In the genomic region with DNA sequence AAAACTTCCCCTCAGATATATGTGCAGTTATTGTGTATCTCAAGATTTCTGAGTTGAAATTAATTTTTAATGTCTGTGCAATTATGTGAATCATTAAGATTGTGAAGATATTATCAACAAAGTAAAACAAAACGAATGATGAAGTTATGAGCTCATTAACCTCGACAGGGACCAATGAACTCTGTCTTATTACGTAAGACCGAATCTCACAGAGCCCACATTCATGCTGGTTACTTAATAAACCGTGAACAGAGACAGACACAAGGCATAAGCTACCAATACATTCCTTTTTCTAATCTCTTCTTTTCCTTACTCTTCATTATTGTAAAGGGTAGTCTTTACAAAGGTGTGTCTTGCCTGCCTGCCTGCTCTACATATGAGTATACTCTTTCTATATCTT, we compare ENCODE assay signal across 1 cellular context.
TF ChIP-seq lines count a peak whose summit lies in the region.

No MANE protein-coding gene starts in this region.

TF ChIP-seq in IMR-90, 13 proteins besides CTCF, POLR2A, EP300 and RAD21 (continued from another document):
- no peak for TF ChIP-seq FOS (IDR thresholded peaks at IDR 0.05; ENCODE audit: low read depth, low read length)
